11 cellular contexts compared by ENCODE assay signal in genomic region chr11:34345991-34346480, GRCh38. TPM values are rescaled to one million over a fixed set of nuclear protein-coding genes. Genes with fewer than 3 reads are reported as not detected.
DNase-seq lines count a peak whose midpoint lies in the region; ATAC-seq and TF ChIP-seq lines count a peak whose summit lies in the region.
"Had no signal": no experiment of that assay in that cellular context is flagged by ENCODE, and none has a peak within 500 bp of the region (broad histone marks: within the 10 kb centered on the region; RNA-seq: fewer than 3 reads in every experiment).

No MANE protein-coding gene starts in this region.

- peaks cover 84% of the 10 kb centered on the region for H3K4me1 ChIP-seq in GM23248 (ENCODE audit: insufficient read depth)
- peaks cover 50% of the 10 kb centered on the region for H3K4me1 ChIP-seq in hepatocyte (ENCODE audit: insufficient read depth)
- H3K4me1 ChIP-seq in stomach smooth muscle (ENCODE audit: control insufficient read depth, insufficient read depth, low read length), result peaks cover 75% of the 10 kb centered on the region

- H3K27me3 ChIP-seq in GM23248 (replicated peaks; ENCODE audit: insufficient read depth) (no peaks in the 10 kb centered on the region), hepatocyte (no peaks in the 10 kb centered on the region), stomach smooth muscle (ENCODE audit: control insufficient read depth in 1 of 2, insufficient read depth in 2 of 2, low read length in 2 of 2) (no peaks in the 10 kb centered on the region)

- WGBS in GM23248 (ENCODE audit: low coverage in 1 of 2, low lambda C conversion rate in 2 of 2, missing lambda C conversion rate in 2 of 2), 2 experiments, result 14 to 15% methylated on average over 8 of the region's 8 CpGs
- 61% methylated on average over 8 of the region's 8 CpGs for WGBS in hepatocyte (ENCODE audit: low lambda C conversion rate, missing lambda C conversion rate)

- H3K27ac ChIP-seq in GM23248, result peak overlapping the region; percentile 78
- H3K27ac ChIP-seq in hepatocyte, result no peak overlapping the region
- peak overlapping the region; percentile 55 for H3K27ac ChIP-seq in stomach smooth muscle (ENCODE audit: low read length)
- H3K27ac ChIP-seq: HL-60 had no signal

- H3K79me2 ChIP-seq in GM23248 (ENCODE audit: insufficient read depth) (peaks cover 57% of the 10 kb centered on the region), hepatocyte (peaks cover 87% of the 10 kb centered on the region)

- no peaks in the 10 kb centered on the region for H3K9me3 ChIP-seq in GM23248 (ENCODE audit: low read depth)
- no peaks in the 10 kb centered on the region for H3K9me3 ChIP-seq in hepatocyte (ENCODE audit: low read depth)
- H3K9me3 ChIP-seq in stomach smooth muscle (ENCODE audit: control insufficient read depth in 2 of 2, low read length in 2 of 2), result no peaks in the 10 kb centered on the region

- H3K4me3 ChIP-seq in GM23248 (peak overlapping the region; percentile 21; the same call in 1 of the 2 replicates), hepatocyte (no peak overlapping the region), stomach smooth muscle (ENCODE audit: low read length in 2 of 2) (peak overlapping the region in 1 of 2 donors; percentile 29)
- H3K4me3 ChIP-seq: GM12878 had no signal

- peak overlapping the region; percentile 60 for H3K4me2 ChIP-seq in GM23248 (ENCODE audit: unreplicated experiment)
- H3K4me2 ChIP-seq in hepatocyte, result peak overlapping the region; percentile 10

- TF ChIP-seq CTCF in hepatocyte (IDR thresholded peaks at IDR 0.05; ENCODE audit: poor library complexity), result no peak

- peak; percentile 77 for DNase-seq in GM23248
- DNase-seq in astrocyte of the hippocampus (ENCODE audit: low read depth, low spot score), result peak; percentile 63
- DNase-seq in hepatocyte (ENCODE audit: low spot score), result no peak
- DNase-seq in HK-2 (ENCODE audit: unreplicated experiment), result no peak
- DNase-seq in AG08395 (ENCODE audit: low spot score), result no peak
- DNase-seq in NK-92 treated with Interleukin-12 subunit alpha and Interleukin-12 subunit beta, amount 100 ng/mL, for 24 hours (lab: John Stamatoyannopoulos, UW), result no peak
- DNase-seq: NCI-H1105 had no signal

- H3K9me2 ChIP-seq in GM23248 (ENCODE audit: insufficient read depth) (no peaks in the 10 kb centered on the region), hepatocyte (replicated peaks; ENCODE audit: insufficient read depth) (no peaks in the 10 kb centered on the region)

- H4K20me1 ChIP-seq in GM23248 (ENCODE audit: insufficient read depth) (no peaks in the 10 kb centered on the region), hepatocyte (ENCODE audit: insufficient read depth, poor library complexity, severe bottlenecking) (peaks cover 52% of the 10 kb centered on the region)

- no peak overlapping the region for H2AFZ ChIP-seq in GM23248
- H2AFZ ChIP-seq in hepatocyte, result no peak overlapping the region

- in situ Hi-C loops in GM23248 (cut with MboI), result no loop called here

- peaks cover 60% of the 10 kb centered on the region for H3F3A ChIP-seq in GM23248 (ENCODE audit: insufficient read depth)

- H3K36me3 ChIP-seq in GM23248 (ENCODE audit: low read depth) (no peaks in the 10 kb centered on the region), hepatocyte (replicated peaks; ENCODE audit: insufficient read depth, low read depth) (no peaks in the 10 kb centered on the region), stomach smooth muscle (ENCODE audit: control insufficient read depth in 2 of 2, insufficient read depth in 2 of 2, low read length in 2 of 2) (no peaks in the 10 kb centered on the region)

- ATAC-seq in GM21423 (IDR thresholded peaks at IDR 0.05; ENCODE audit: unreplicated experiment), result no peak
- ATAC-seq: GM12878 had no signal

- H3K9ac ChIP-seq in GM23248 (peak overlapping the region; percentile 32; the same call in 1 of the 2 replicates), stomach smooth muscle (ENCODE audit: low read length in 2 of 2) (no peak overlapping the region)

RNA-seq across cellular contexts. Expression of gene ABTB2, which starts 11.8 kb away (rescaled TPM):
- 9.9 and 12.4 TPM in 2 replicates for total RNA-seq in GM23248 (2014; rRNA removed; shearing (Covaris generic))
- 8.4 and 8.7 TPM in 2 replicates for polyA plus RNA-seq in GM23248 (2016; fragmentation: Nextera tagmentation; extraction: Ambion mirVana)
- total RNA-seq in hepatocyte, result 8.8 and 12.4 TPM in 2 replicates
- polyA plus RNA-seq in hepatocyte, result 14.3 and 16.5 TPM in 2 replicates

Comparison
In these comparisons a context has a peak if more than half of its experiments do, and no peak if none do; other contexts are left out.
1. DNase-seq: peak in GM23248 (single experiment) and astrocyte of the hippocampus (single experiment); none in hepatocyte (single experiment), HK-2 (single experiment), AG08395 (single experiment) and NK-92 treated with Interleukin-12 subunit alpha and Interleukin-12 subunit beta, amount 100 ng/mL, for 24 hours (single experiment).